ENCODE assay signal across 8 cellular contexts in the genomic region with DNA sequence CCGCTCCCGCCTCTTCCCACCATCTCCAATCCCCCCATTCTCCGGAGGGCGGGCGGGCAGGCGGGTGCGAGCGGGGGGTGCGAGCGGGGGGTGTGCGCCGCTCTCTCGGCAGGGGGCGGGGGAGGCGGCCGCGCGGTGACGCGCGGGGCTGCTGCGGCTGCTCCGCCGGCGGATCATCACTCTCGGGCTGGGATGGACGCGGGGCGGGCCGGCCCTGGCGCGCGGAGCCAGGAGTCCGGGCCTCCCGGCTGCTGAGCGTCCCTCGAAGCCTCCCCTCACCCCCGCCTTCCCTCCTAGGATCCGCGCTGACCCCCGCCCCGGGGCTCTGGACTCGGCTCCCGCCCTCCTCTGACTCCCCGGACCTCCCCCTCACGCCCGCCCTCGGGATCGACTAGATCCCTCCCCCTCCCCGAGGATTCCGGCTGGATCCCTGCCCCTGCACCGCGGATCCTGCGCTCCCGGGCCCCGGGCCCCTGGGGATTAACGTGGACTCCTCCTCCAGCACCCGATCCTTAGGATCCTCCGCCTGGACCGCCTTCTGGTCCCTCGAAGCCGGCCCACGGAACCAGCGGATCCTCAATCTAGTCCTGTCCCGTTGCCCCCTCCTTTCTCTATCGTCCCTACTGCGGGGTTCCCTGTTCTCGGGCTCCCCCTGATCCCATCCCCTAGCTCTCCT. TPM values are rescaled to one million over a fixed set of nuclear protein-coding genes. Genes with fewer than 3 reads are reported as not detected.
DNase-seq lines count a peak whose midpoint lies in the region; ATAC-seq and TF ChIP-seq lines count a peak whose summit lies in the region.

No MANE protein-coding gene starts in this region.

- no peaks in the 10 kb centered on the region for H3K9me3 ChIP-seq in BE2C

- no peaks in the 10 kb centered on the region for H3K27me3 ChIP-seq in BE2C

- no peaks in the 10 kb centered on the region for H3K9me3 Mint-ChIP-seq in activated naive CD4-positive, alpha-beta T cell treated with anti-CD3 and anti-CD28 coated beads, Interleukin-2, amount 50 U/mL, for 24 hours

- intact Hi-C loops in left cardiac atrium (cut with DNase I) (loop anchor here in 1 of 2 donors (2.0 kb wide), 1 partner anchor 30 kb away; a partner anchor contains a TSS), sciatic nerve (cut with DNase I) (no loop called here)

- peak overlapping the region; percentile 96 for H3K4me3 Mint-ChIP-seq in activated naive CD4-positive, alpha-beta T cell treated with anti-CD3 and anti-CD28 coated beads, Interleukin-2, amount 50 U/mL, for 24 hours

- H3K36me3 ChIP-seq in BE2C = no peaks in the 10 kb centered on the region

- ATAC-seq in GM21528 (IDR thresholded peaks at IDR 0.05; ENCODE audit: low FRiP score, unreplicated experiment) (peak; percentile 4), left cardiac atrium (peak; percentile 52 to 65), sciatic nerve (peak; percentile 55), GM19452 (IDR thresholded peaks at IDR 0.05; ENCODE audit: unreplicated experiment) (no peak)

- peaks cover 21% of the 10 kb centered on the region for H3K4me1 Mint-ChIP-seq in activated naive CD4-positive, alpha-beta T cell treated with anti-CD3 and anti-CD28 coated beads, Interleukin-2, amount 50 U/mL, for 24 hours

- TF ChIP-seq CTCF in BE2C (IDR thresholded peaks at IDR 0.05; ENCODE audit: low read depth, low read length) = no peak

- H3K4me1 ChIP-seq in BE2C = no peaks in the 10 kb centered on the region

- no peaks in the 10 kb centered on the region for H3K27me3 Mint-ChIP-seq in activated naive CD4-positive, alpha-beta T cell treated with anti-CD3 and anti-CD28 coated beads, Interleukin-2, amount 50 U/mL, for 24 hours

- DNase-seq in BE2C = no peak
- DNase-seq in NCI-H69 (lab: John Stamatoyannopoulos, UW) = peak; percentile 60
- DNase-seq in left cardiac atrium = peak; percentile 73
- peak; percentile 90 for DNase-seq in sciatic nerve (ENCODE audit: low spot score)
- no peak for DNase-seq in cortex of kidney (lab: John Stamatoyannopoulos, UW)

- no peaks in the 10 kb centered on the region for H3K36me3 Mint-ChIP-seq in activated naive CD4-positive, alpha-beta T cell treated with anti-CD3 and anti-CD28 coated beads, Interleukin-2, amount 50 U/mL, for 24 hours

- peak overlapping the region; percentile 49 for H3K4me3 ChIP-seq in BE2C (ENCODE audit: low read depth, low read length)

- peak overlapping the region; percentile 59 for H3K27ac Mint-ChIP-seq in activated naive CD4-positive, alpha-beta T cell treated with anti-CD3 and anti-CD28 coated beads, Interleukin-2, amount 50 U/mL, for 24 hours

RNA-seq across cellular contexts. Expression of a gene that starts 1.0 kb away (rescaled TPM):
- 22.2 TPM for polyA plus RNA-seq in BE2C (2012; ENCODE audit: insufficient read depth, insufficient read length, low read depth)
- total RNA-seq in left cardiac atrium = 10 to 100 TPM; 67.3 to 69.2 TPM
- total RNA-seq in sciatic nerve = 75.0 TPM

RNA-seq across cellular contexts. Expression of a gene that starts 2.8 kb away (rescaled TPM):
- polyA plus RNA-seq in BE2C (2012; ENCODE audit: insufficient read depth, insufficient read length, low read depth) = 12.4 TPM
- total RNA-seq in left cardiac atrium (10 to 100 TPM; 12.1 to 15.5 TPM), sciatic nerve (44.8 TPM)

RNA-seq across cellular contexts. Expression of a gene that starts 10.6 kb away (rescaled TPM):
- 14.8 TPM for polyA plus RNA-seq in BE2C (2012; ENCODE audit: insufficient read depth, insufficient read length, low read depth)
- total RNA-seq in left cardiac atrium (10 to 100 TPM; 22.4 to 29.0 TPM), sciatic nerve (37.1 TPM)

RNA-seq across cellular contexts. Expression of a gene that starts 15.2 kb away (rescaled TPM):
- polyA plus RNA-seq in BE2C (2012; ENCODE audit: insufficient read depth, insufficient read length, low read depth) = not detected
- not detected for total RNA-seq in left cardiac atrium
- not detected for total RNA-seq in sciatic nerve

RNA-seq across cellular contexts. Expression of a gene that starts 20.5 kb away (rescaled TPM):
- not detected for polyA plus RNA-seq in BE2C (2012; ENCODE audit: insufficient read depth, insufficient read length, low read depth)
- total RNA-seq in left cardiac atrium = not detected
- not detected for total RNA-seq in sciatic nerve

Comparison
In these comparisons a context has a peak if more than half of its experiments do, and no peak if none do; other contexts are left out.
1. DNase-seq: peak in NCI-H69 (single experiment), left cardiac atrium (single experiment) and sciatic nerve (single experiment); none in BE2C (single experiment) and cortex of kidney (single experiment).